8 cellular contexts compared by ENCODE assay signal in genomic region chr10:119726291-119727261, GRCh38. TPM values are rescaled to one million over a fixed set of nuclear protein-coding genes. Genes with fewer than 3 reads are reported as not detected.
A peak's percentile ranks its signal among the peaks of the same experiment; 100 is the strongest.
DNase-seq lines count a peak whose midpoint lies in the region; ATAC-seq and TF ChIP-seq lines count a peak whose summit lies in the region.

No MANE protein-coding gene starts in this region.

- H3K4me3 Mint-ChIP-seq in H9 = peak overlapping the region; percentile 77 to 91

- no peaks in the 10 kb centered on the region for H3K27me3 ChIP-seq in H9 (ENCODE audit: insufficient read depth, low read length)
- no peaks in the 10 kb centered on the region for H3K27me3 ChIP-seq in WERI-Rb-1 (ENCODE audit: insufficient read depth, low read depth, severe bottlenecking)
- H3K27me3 ChIP-seq in esophagus (ENCODE audit: control insufficient read depth in 1 of 2, insufficient read depth in 2 of 2, low read length in 2 of 2) = no peaks in the 10 kb centered on the region

- peaks cover 5% of the 10 kb centered on the region for H3K79me1 ChIP-seq in H9 (ENCODE audit: insufficient read depth, low read depth, low read length, poor library complexity, severe bottlenecking)

- no peak overlapping the region for H3K14ac ChIP-seq in H9 (ENCODE audit: insufficient read depth, low read length)

- H3K9me3 ChIP-seq in H9 (ENCODE audit: control insufficient read depth, low read depth, low read length) = no peaks in the 10 kb centered on the region
- no peaks in the 10 kb centered on the region for H3K9me3 ChIP-seq in WERI-Rb-1 (ENCODE audit: severe bottlenecking)
- no peaks in the 10 kb centered on the region for H3K9me3 ChIP-seq in esophagus (ENCODE audit: control insufficient read depth in 2 of 2, insufficient read depth in 1 of 2, low read depth in 1 of 2, low read length in 1 of 2)

- no peak overlapping the region for H2BK120ac ChIP-seq in H9 (ENCODE audit: low read depth, low read length, poor library complexity, severe bottlenecking)

- H3K27ac ChIP-seq in 22Rv1 (peak overlapping the region; percentile 71), H9 (ENCODE audit: insufficient read length, low read depth, low read length) (no peak overlapping the region), WERI-Rb-1 (peak overlapping the region; percentile 70), esophagus (ENCODE audit: low read depth in 2 of 2, low read length in 1 of 2) (peak overlapping the region; percentile 81 to 93)

- H3K18ac ChIP-seq in H9 (ENCODE audit: insufficient read length, low read depth, low read length) = no peak overlapping the region

- no peak overlapping the region for H3K4ac ChIP-seq in H9 (ENCODE audit: low read depth, low read length)

- no peak overlapping the region for H4K91ac ChIP-seq in H9 (ENCODE audit: insufficient read length, low read depth, low read length)

- no peaks in the 10 kb centered on the region for H4K20me1 ChIP-seq in H9 (ENCODE audit: control insufficient read depth, insufficient read depth, insufficient read length)

- H2BK15ac ChIP-seq in H9 (ENCODE audit: low read depth, low read length) = no peak overlapping the region

- H2AK5ac ChIP-seq in H9 (ENCODE audit: insufficient read length, low read length) = no peak overlapping the region

- H4K5ac ChIP-seq in H9 (ENCODE audit: insufficient read length, low read depth, low read length) = no peak overlapping the region

- H2BK12ac ChIP-seq in H9 (ENCODE audit: insufficient read length, low read depth, low read length) = no peak overlapping the region

- 100% methylated on average over 1 of the region's 57 CpGs for WGBS in H9 (ENCODE audit: extremely low coverage, insufficient read length, low lambda C conversion rate)
- WGBS in esophagus, 2 donors = 11 to 15% methylated on average over 39 to 57 of the region's 57 CpGs

- H3K56ac ChIP-seq in H9 (ENCODE audit: insufficient read length, low read depth, low read length) = no peak overlapping the region

- H3T11ph ChIP-seq in H9 (ENCODE audit: low read length) = no peak overlapping the region

- no peak overlapping the region for H3K27ac Mint-ChIP-seq in H9

- no peak overlapping the region for H3K9ac ChIP-seq in H9 (ENCODE audit: extremely low read depth, insufficient read length, low read length)

- H3K79me2 ChIP-seq in H9 (ENCODE audit: insufficient read depth, low read length) = peaks cover 3% of the 10 kb centered on the region; the same call in 1 of the 2 replicates

- no peaks in the 10 kb centered on the region for H3K27me3 Mint-ChIP-seq in H9 (ENCODE audit: low read depth)

- ATAC-seq in omental fat pad (ENCODE audit: low FRiP score) (peak; percentile 60), GM18907 (IDR thresholded peaks at IDR 0.05; ENCODE audit: unreplicated experiment) (no peak)

- TF ChIP-seq CTCF in 22Rv1 (IDR thresholded peaks at IDR 0.05) = no peak
- no peak for TF ChIP-seq CTCF in H9 (conservative IDR thresholded peaks at IDR 0.05)
- no peak for TF ChIP-seq CTCF in WERI-Rb-1 (IDR thresholded peaks at IDR 0.05; ENCODE audit: low read depth, low read length)
- no peak for TF ChIP-seq CTCF in omental fat pad (IDR thresholded peaks at IDR 0.05)

- no peak overlapping the region for H2BK5ac ChIP-seq in H9 (ENCODE audit: insufficient read length, low read length)

- peaks cover 6% of the 10 kb centered on the region for H3K23me2 ChIP-seq in H9 (ENCODE audit: insufficient read length, low read depth, low read length, poor library complexity, severe bottlenecking)

- H3K4me1 Mint-ChIP-seq in H9 = peaks cover 35 to 42% of the 10 kb centered on the region in 2 experiments

- H3K36me3 ChIP-seq in WERI-Rb-1 (peaks cover 10% of the 10 kb centered on the region), esophagus (ENCODE audit: control insufficient read depth in 2 of 2, insufficient read depth in 2 of 2, low read length in 1 of 2) (no peaks in the 10 kb centered on the region)

- H4K8ac ChIP-seq in H9 (replicated peaks; ENCODE audit: insufficient read length, low read depth, low read length) = no peak overlapping the region

- H3K4me1 ChIP-seq in H9 (ENCODE audit: insufficient read depth, low read length) (peaks cover 3% of the 10 kb centered on the region; the same call in 1 of the 2 replicates), esophagus (ENCODE audit: control insufficient read depth in 2 of 2, insufficient read depth in 2 of 2, low read length in 1 of 2) (peaks cover 0 to 6% of the 10 kb centered on the region in 2 donors)

- no peaks in the 10 kb centered on the region; a peak in 1 of 5 replicates for H3K9me3 Mint-ChIP-seq in H9

- H2AFZ ChIP-seq in H9 (ENCODE audit: low read length) = no peak overlapping the region

- peak overlapping the region; percentile 75 for H3K4me2 ChIP-seq in H9 (ENCODE audit: insufficient read depth, insufficient read length, low read length)

- peaks cover 1 to 4% (median 3%) of the 10 kb centered on the region in 3 experiments; a peak in 5 of 7 replicates for H3K36me3 Mint-ChIP-seq in H9 (ENCODE audit: insufficient read depth in 1 of 3, low read depth in 3 of 3)

- H2BK20ac ChIP-seq in H9 (ENCODE audit: low read depth, low read length, poor library complexity, severe bottlenecking) = no peak overlapping the region

- peak; percentile 72 for DNase-seq in H9
- peak; percentile 60 for DNase-seq in WERI-Rb-1
- peak; percentile 32 for DNase-seq in omental fat pad (ENCODE audit: low spot score)
- DNase-seq in germinal center (ENCODE audit: low spot score) = no peak
- DNase-seq in NAMALWA (ENCODE audit: low spot score) = no peak

- peak overlapping the region; percentile 88 for H3K23ac ChIP-seq in H9 (ENCODE audit: insufficient read length, low read depth, low read length)

- H3K4me3 ChIP-seq in WERI-Rb-1 (ENCODE audit: low read depth, low read length) = peak overlapping the region; percentile 74
- H3K4me3 ChIP-seq in esophagus (ENCODE audit: low read depth in 1 of 2, low read length in 2 of 2) = peak overlapping the region; percentile 71 to 78

RNA-seq across cellular contexts. Expression of gene INPP5F, which starts 0.7 kb away (rescaled TPM):
- total RNA-seq in H9 (2021) (108 and 111 TPM in 2 replicates), omental fat pad (10 to 100 TPM in 3 of 4 donors, 1 to 10 TPM in 1; 7.8 to 19.8 (median 12.3) TPM)
- polyA plus RNA-seq in esophagus = 1 to 10 TPM; 5.1 to 5.8 TPM

Comparison
In these comparisons a context has a peak if more than half of its experiments do, and no peak if none do; other contexts are left out.
1. DNase-seq: peak in H9 (single experiment), WERI-Rb-1 (single experiment) and omental fat pad (single experiment); none in germinal center (single experiment) and NAMALWA (single experiment).